ENCODE assay signal across 20 cellular contexts in genomic region chr3:42130329-42131070, GRCh38. TPM values are rescaled to one million over a fixed set of nuclear protein-coding genes. Genes with fewer than 3 reads are reported as not detected.
DNase-seq lines count a peak whose midpoint lies in the region; ATAC-seq, FAIRE-seq and TF ChIP-seq lines count a peak whose summit lies in the region.
"Had no signal": no experiment of that assay in that cellular context is flagged by ENCODE, and none has a peak within 500 bp of the region (broad histone marks: within the 10 kb centered on the region; RNA-seq: fewer than 3 reads in every experiment).

No MANE protein-coding gene starts in this region.

- peak overlapping the region; percentile 25 for H3K27ac Mint-ChIP-seq in stimulated activated memory B cell treated with anti-CD40 and anti-IgM and Interleukin-4, amounts not matched to agents 10 μg/mL and 1 μg/mL and 100 μg/mL, for 72 hours
- H3K27ac Mint-ChIP-seq: activated CD4-positive, alpha-beta memory T cell treated with anti-CD3 and anti-CD28 coated beads, Interleukin-2, amount 10 ng/mL, durations not matched to agents 7 days and 5 days; activated naive CD8-positive, alpha-beta T cell; natural killer cell treated with Interleukin-12 subunit alpha and Interleukin-12 subunit beta and Interleukin-15 and Interleukin-18, amount 100 ng/mL, for 72 hours; WTC11 had no signal

- H3K36me3 ChIP-seq in SU-DHL-6 (ENCODE audit: low read length) (peaks cover 11% of the 10 kb centered on the region; the same call in 1 of the 2 replicates), HepG2 (replicated peaks in 1 of 2; ENCODE audit: control insufficient read depth in 1 of 2, insufficient read depth in 2 of 2, low read length in 2 of 2) (peaks cover 4 to 10% of the 10 kb centered on the region in 2 experiments; a peak in 2 of 5 replicates), WERI-Rb-1 (peaks cover 14% of the 10 kb centered on the region)

- ATAC-seq in HepG2, result peak; percentile 91
- ATAC-seq in stimulated activated memory B cell treated with anti-CD40 and anti-IgM and Interleukin-4, amounts not matched to agents 10 μg/mL and 1 μg/mL and 100 μg/mL, for 72 hours, result no peak
- ATAC-seq: Right ventricle myocardium inferior, WTC11 had no signal

- intact Hi-C loops in HepG2 (cut with micrococcal nuclease; ENCODE audit: unreplicated experiment), result loop anchor here (1.0 kb wide), 2 partner anchors 8 to 49 kb away; no protein-coding TSS in a partner anchor

- H2AFZ ChIP-seq in SU-DHL-6 (ENCODE audit: low read depth, low read length, severe bottlenecking) (no peak overlapping the region), HepG2 (ENCODE audit: low read length) (no peak overlapping the region)

- H3K4me3 Mint-ChIP-seq in stimulated activated memory B cell treated with anti-CD40 and anti-IgM and Interleukin-4, amounts not matched to agents 10 μg/mL and 1 μg/mL and 100 μg/mL, for 72 hours, result no peak overlapping the region
- H3K4me3 Mint-ChIP-seq: activated CD4-positive, alpha-beta memory T cell treated with anti-CD3 and anti-CD28 coated beads, Interleukin-2, amount 10 ng/mL, durations not matched to agents 7 days and 5 days; activated naive CD8-positive, alpha-beta T cell; brain; natural killer cell treated with Interleukin-12 subunit alpha and Interleukin-12 subunit beta and Interleukin-15 and Interleukin-18, amount 100 ng/mL, for 72 hours; WTC11 had no signal

- no peak for TF ChIP-seq RAD21 in HepG2 (CRISPR knock-in tag; IDR thresholded peaks at IDR 0.05)

- H3K27me3 ChIP-seq in SU-DHL-6 (ENCODE audit: low read length) (no peaks in the 10 kb centered on the region), HepG2 (ENCODE audit: control insufficient read depth in 1 of 2, insufficient read depth in 2 of 2, low read length in 2 of 2) (no peaks in the 10 kb centered on the region), WERI-Rb-1 (ENCODE audit: insufficient read depth, low read depth, severe bottlenecking) (no peaks in the 10 kb centered on the region)
- H3K27me3 ChIP-seq: BLaER1 treated with 17β-estradiol and CSF1 and Interleukin-3, amounts not matched to agents 10 nM and 100 nM had no signal

- under 1% methylated on average over 8 of the region's 8 CpGs for WGBS in HepG2 (ENCODE audit: low lambda C conversion rate)

- POLR2A ChIA-PET in HepG2 (lab: Yijun Ruan, JAX), result interaction anchor here (0.6 to 3.5 kb wide), 18 partner anchors 11 to 470 kb away, joined by 3 to 80 read pairs (median 5); no protein-coding TSS in a partner anchor

- peaks cover 63% of the 10 kb centered on the region for H3K4me1 Mint-ChIP-seq in stimulated activated memory B cell treated with anti-CD40 and anti-IgM and Interleukin-4, amounts not matched to agents 10 μg/mL and 1 μg/mL and 100 μg/mL, for 72 hours
- H3K4me1 Mint-ChIP-seq: activated CD4-positive, alpha-beta memory T cell treated with anti-CD3 and anti-CD28 coated beads, Interleukin-2, amount 10 ng/mL, durations not matched to agents 7 days and 5 days; brain had no signal

- H3K27me3 Mint-ChIP-seq in stimulated activated memory B cell treated with anti-CD40 and anti-IgM and Interleukin-4, amounts not matched to agents 10 μg/mL and 1 μg/mL and 100 μg/mL, for 72 hours, result no peaks in the 10 kb centered on the region
- H3K27me3 Mint-ChIP-seq: activated CD4-positive, alpha-beta memory T cell treated with anti-CD3 and anti-CD28 coated beads, Interleukin-2, amount 10 ng/mL, durations not matched to agents 7 days and 5 days; activated naive CD8-positive, alpha-beta T cell; brain; natural killer cell treated with Interleukin-12 subunit alpha and Interleukin-12 subunit beta and Interleukin-15 and Interleukin-18, amount 100 ng/mL, for 72 hours had no signal

- in situ Hi-C loops in HepG2 (cut with HindIII; ENCODE audit: extremely low pct_ligation_motif_present, low pct_unique_long_range_greater_than_20kb), result no loop called here

- no peaks in the 10 kb centered on the region for H4K20me1 ChIP-seq in SU-DHL-6 (ENCODE audit: low read depth, low read length)
- H4K20me1 ChIP-seq in HepG2 (ENCODE audit: insufficient read depth, low read length), result no peaks in the 10 kb centered on the region

- DNase-seq in SIG-M5 treated with dmso at 0.1 percent for 504 hours (lab: John Stamatoyannopoulos, UW; ENCODE audit: unreplicated experiment), result peak; percentile 18
- no peak for DNase-seq in SIG-M5 (lab: John Stamatoyannopoulos, UW)
- DNase-seq in HepG2 (ENCODE audit: low spot score), result peak; percentile 99
- no peak for DNase-seq in central memory CD4-positive, alpha-beta T cell
- no peak for DNase-seq in WERI-Rb-1
- no peak for DNase-seq in cerebellum (ENCODE audit: low spot score)
- DNase-seq: activated CD4-positive, alpha-beta memory T cell treated with anti-CD3 and anti-CD28 coated beads, Interleukin-2, amount 10 ng/mL, durations not matched to agents 7 days and 5 days; activated T-cell treated with anti-CD3 and anti-CD28 coated beads, Interleukin-2, amount 50 U/mL, for 48 hours; NCI-H1417 treated with DMSO at 0.1 percent for 48 hours; NCI-H345; NK-92 treated with Interleukin-12 subunit alpha and Interleukin-12 subunit beta, amount 100 ng/mL, for 24 hours; T-helper 1 cell had no signal

- CTCF ChIA-PET in HepG2 (lab: Yijun Ruan, JAX; ENCODE audit: low intra/inter-chr PET ratio, low total read pairs), result no interaction called here

- no peak overlapping the region for H3K4me2 ChIP-seq in SU-DHL-6 (ENCODE audit: low read depth, low read length, poor library complexity, severe bottlenecking)
- H3K4me2 ChIP-seq in HepG2 (ENCODE audit: low read depth, low read length), result peak overlapping the region; percentile 73

- TF ChIP-seq CTCF in SU-DHL-6 (IDR thresholded peaks at IDR 0.05; ENCODE audit: insufficient read depth, low read length, poor library complexity, severe bottlenecking), result no peak
- TF ChIP-seq CTCF in HepG2 (CRISPR knock-in tag; IDR thresholded peaks at IDR 0.05), result no peak
- TF ChIP-seq CTCF in WERI-Rb-1 (IDR thresholded peaks at IDR 0.05; ENCODE audit: low read depth, low read length), result no peak

- H3F3A ChIP-seq in SU-DHL-6 (ENCODE audit: insufficient read depth), result peaks cover 10% of the 10 kb centered on the region

- H3K9me3 ChIP-seq in SU-DHL-6 (ENCODE audit: insufficient read depth, low read length) (no peaks in the 10 kb centered on the region), HepG2 (ENCODE audit: low read length) (no peaks in the 10 kb centered on the region), WERI-Rb-1 (ENCODE audit: severe bottlenecking) (no peaks in the 10 kb centered on the region)
- H3K9me3 ChIP-seq: BLaER1 treated with 17β-estradiol and CSF1 and Interleukin-3, amounts not matched to agents 10 nM and 100 nM had no signal

- no peaks in the 10 kb centered on the region for H3K9me2 ChIP-seq in SU-DHL-6 (replicated peaks; ENCODE audit: insufficient read depth, low read length)

- BruUV-seq in HepG2 (replicated peaks; lab: Mats Ljungman, UMichigan), result TSS peak; percentile 49

- no peak overlapping the region for H3K9ac ChIP-seq in SU-DHL-6 (ENCODE audit: low read length)
- peak overlapping the region; percentile 70 for H3K9ac ChIP-seq in HepG2 (ENCODE audit: insufficient read depth, low read depth, low read length)
- H3K9ac ChIP-seq: BLaER1 treated with 17β-estradiol and CSF1 and Interleukin-3, amounts not matched to agents 10 nM and 100 nM had no signal

- H3K4me1 ChIP-seq in HepG2 (ENCODE audit: insufficient read depth, low read length), result peaks cover 90% of the 10 kb centered on the region

- peaks cover 55% of the 10 kb centered on the region for H3K36me3 Mint-ChIP-seq in stimulated activated memory B cell treated with anti-CD40 and anti-IgM and Interleukin-4, amounts not matched to agents 10 μg/mL and 1 μg/mL and 100 μg/mL, for 72 hours

- peak in 1 of 2 experiments; percentile 31; a peak in 2 of 4 replicates for TF ChIP-seq POLR2A in HepG2 (IDR thresholded peaks at IDR 0.05; ENCODE audit: insufficient read depth in 1 of 2, low read depth in 2 of 2, low read length in 2 of 2)

- FAIRE-seq in HepG2 (lab: Jason Lieb, UNC), result peak; percentile 94

- no peaks in the 10 kb centered on the region for H3K9me3 Mint-ChIP-seq in stimulated activated memory B cell treated with anti-CD40 and anti-IgM and Interleukin-4, amounts not matched to agents 10 μg/mL and 1 μg/mL and 100 μg/mL, for 72 hours
- H3K9me3 Mint-ChIP-seq: activated CD4-positive, alpha-beta memory T cell treated with anti-CD3 and anti-CD28 coated beads, Interleukin-2, amount 10 ng/mL, durations not matched to agents 7 days and 5 days; brain; natural killer cell treated with Interleukin-12 subunit alpha and Interleukin-12 subunit beta and Interleukin-15 and Interleukin-18, amount 100 ng/mL, for 72 hours; WTC11 had no signal

- peak overlapping the region; percentile 18; the same call in 1 of the 2 replicates for H3K27ac ChIP-seq in SU-DHL-6 (ENCODE audit: low read depth, low read length)
- H3K27ac ChIP-seq in HepG2 (ENCODE audit: extremely low read length, insufficient read depth, low read length), result peak overlapping the region; percentile 96
- no peak overlapping the region for H3K27ac ChIP-seq in WERI-Rb-1

- peak; percentile 97 to 99 for TF ChIP-seq EP300 in HepG2 (IDR thresholded peaks at IDR 0.05; ENCODE audit: low read depth in 2 of 2, low read length in 2 of 2)
- TF ChIP-seq EP300 in HepG2 (CRISPR knock-in tag; IDR thresholded peaks at IDR 0.05; ENCODE audit: borderline replicate concordance), result peak; percentile 97

- H3K4me3 ChIP-seq in SU-DHL-6 (ENCODE audit: insufficient read depth, low read length, poor library complexity, severe bottlenecking) (no peak overlapping the region), HepG2 (replicated peaks in 1 of 3; ENCODE audit: insufficient read depth in 1 of 3, low read depth in 2 of 3, low read length in 3 of 3) (peak overlapping the region in 1 of 3 experiments; percentile 44; a peak in 1 of 6 replicates), WERI-Rb-1 (ENCODE audit: low read depth, low read length) (no peak overlapping the region)
- H3K4me3 ChIP-seq: BLaER1 treated with 17β-estradiol and CSF1 and Interleukin-3, amounts not matched to agents 10 nM and 100 nM had no signal

- H3K79me2 ChIP-seq in SU-DHL-6 (ENCODE audit: insufficient read depth, low read length) (peaks cover 28% of the 10 kb centered on the region), HepG2 (ENCODE audit: insufficient read depth, low read length) (peaks cover 16% of the 10 kb centered on the region)

RNA-seq across cellular contexts. Expression of gene TRAK1, which starts 39.3 kb away (rescaled TPM):
- 20.5 and 22.8 TPM in 2 replicates for total RNA-seq in HepG2 (2016; rRNA removed; fragmentation: Illumina TruSeq; extraction: Trizol)
- 7.0 and 7.4 TPM in 2 replicates for total RNA-seq in HepG2 (2016; cell fraction: cytosol; rRNA removed; fragmentation: Illumina TruSeq; extraction: Trizol; ENCODE audit: low read depth)
- total RNA-seq in HepG2 (2016; cell fraction: insoluble cytoplasmic fraction; rRNA removed; fragmentation: Illumina TruSeq; extraction: Trizol), result 18.0 and 21.4 TPM in 2 replicates
- total RNA-seq in HepG2 (2016; cell fraction: membrane; rRNA removed; fragmentation: Illumina TruSeq; extraction: Trizol), result 20.7 and 21.5 TPM in 2 replicates
- total RNA-seq in HepG2 (2016; cell fraction: nucleus; rRNA removed; fragmentation: Illumina TruSeq; extraction: Trizol), result 26.3 and 30.0 TPM in 2 replicates
- 40.8 and 46.6 TPM in 2 replicates for polyA plus RNA-seq in HepG2 (2011; rRNA removed)
- polyA plus RNA-seq in HepG2 (2011; cell fraction: cytosol; rRNA removed), result 29.8 and 35.8 TPM in 2 replicates
- polyA plus RNA-seq in HepG2 (2011; cell fraction: nucleus; rRNA removed), result 63.9 and 75.8 TPM in 2 replicates
- polyA plus RNA-seq in HepG2 (2012), result 21.6 and 24.2 TPM in 2 replicates
- polyA plus RNA-seq in HepG2 (2016; cell fraction: cytosol; fragmentation: Illumina TruSeq; extraction: Trizol; ENCODE audit: low read depth), result 3.6 and 5.4 TPM in 2 replicates
- 16.6 and 20.2 TPM in 2 replicates for polyA plus RNA-seq in HepG2 (2016; cell fraction: insoluble cytoplasmic fraction; fragmentation: Illumina TruSeq; extraction: Trizol; ENCODE audit: low read depth)
- 11.6 and 12.7 TPM in 2 replicates for polyA plus RNA-seq in HepG2 (2016; cell fraction: membrane; fragmentation: Illumina TruSeq; extraction: Trizol; ENCODE audit: low read depth)
- polyA plus RNA-seq in HepG2 (2016; cell fraction: nucleus; fragmentation: Illumina TruSeq; extraction: Trizol; ENCODE audit: insufficient read depth, low read depth), result 39.7 and 45.7 TPM in 2 replicates
- polyA minus RNA-seq in HepG2 (2011; rRNA and poly(A)+ RNA removed; ENCODE audit: low replicate concordance), result 22.1 and 65.6 TPM in 2 replicates
- polyA minus RNA-seq in HepG2 (2011; cell fraction: cytosol; rRNA and poly(A)+ RNA removed), result 39.4 and 40.2 TPM in 2 replicates
- 71.6 and 79.1 TPM in 2 replicates for polyA minus RNA-seq in HepG2 (2011; cell fraction: nucleus; rRNA and poly(A)+ RNA removed)
- total RNA-seq in cerebellum, result 53.9 TPM

Comparison
In these comparisons a context has a peak if more than half of its experiments do, and no peak if none do; other contexts are left out.
1. DNase-seq: peak in SIG-M5 treated with dmso at 0.1 percent for 504 hours (single experiment) and HepG2 (single experiment); none in SIG-M5 (single experiment), central memory CD4-positive, alpha-beta T cell (single experiment), WERI-Rb-1 (single experiment) and cerebellum (single experiment).